In genomic region chr13:88068975-88069374, GRCh38 we compare ENCODE assay signal across 11 cellular contexts.
A peak's percentile ranks its signal among the peaks of the same experiment; 100 is the strongest.
DNase-seq lines count a peak whose midpoint lies in the region; ATAC-seq and TF ChIP-seq lines count a peak whose summit lies in the region.
"Had no signal": no experiment of that assay in that cellular context is flagged by ENCODE, and none has a peak within 500 bp of the region (broad histone marks: within the 10 kb centered on the region; RNA-seq: fewer than 3 reads in every experiment).

No MANE protein-coding gene starts in this region.

- no peak for ATAC-seq in stimulated activated naive CD8-positive, alpha-beta T cell treated with anti-CD3 and anti-CD28 coated beads, Interleukin-15, Interleukin-2, amounts not matched to agents 100 U/mL and 50 U/mL, for 24 hours

- peak; percentile 15 for DNase-seq in D341Med (ENCODE audit: low spot score)
- DNase-seq in NCI-H69 (lab: John Stamatoyannopoulos, UW), result peak; percentile 66
- DNase-seq in erythroblast (lab: John Stamatoyannopoulos, UW), result peak; percentile 4 to 16
- DNase-seq in NCI-H1092 treated with DMSO at 0.1 percent for 48 hours (lab: John Stamatoyannopoulos, UW), result no peak
- no peak for DNase-seq in SIG-M5 (lab: John Stamatoyannopoulos, UW)
- DNase-seq in stimulated activated naive CD8-positive, alpha-beta T cell treated with anti-CD3 and anti-CD28 coated beads, Interleukin-15, Interleukin-2, amounts not matched to agents 100 U/mL and 50 U/mL, for 24 hours, result no peak
- DNase-seq in substantia nigra (lab: John Stamatoyannopoulos, UW), result no peak
- DNase-seq: activated CD4-positive, alpha-beta T cell treated with anti-CD3 and anti-CD28 coated beads, Interleukin-2, amount 10 ng/mL, durations not matched to agents 7 days and 5 days; Kasumi-1; NCI-H510A treated with DMSO at 0.1 percent for 48 hours had no signal

- H3K27ac ChIP-seq in 22Rv1 (no peak overlapping the region), substantia nigra (ENCODE audit: low read depth, low read length, poor library complexity, severe bottlenecking) (no peak overlapping the region)

- peak; percentile 59 for TF ChIP-seq CTCF in 22Rv1 (IDR thresholded peaks at IDR 0.05)

- no peak for TF ChIP-seq POLR2A in erythroblast (IDR thresholded peaks at IDR 0.05; ENCODE audit: low read length)

Comparison
In these comparisons a context has a peak if more than half of its experiments do, and no peak if none do; other contexts are left out.
1. DNase-seq: peak in D341Med (single experiment), NCI-H69 (single experiment) and erythroblast (2 of 2); none in NCI-H1092 treated with DMSO at 0.1 percent for 48 hours (single experiment), SIG-M5 (single experiment), stimulated activated naive CD8-positive, alpha-beta T cell treated with anti-CD3 and anti-CD28 coated beads, Interleukin-15, Interleukin-2, amounts not matched to agents 100 U/mL and 50 U/mL, for 24 hours (single experiment) and substantia nigra (0 of 49).